ENCODE assay signal across 8 cellular contexts in genomic region chr2:207144191-207144795, GRCh38. TPM values are rescaled to one million over a fixed set of nuclear protein-coding genes. Genes with fewer than 3 reads are reported as not detected.
A peak's percentile ranks its signal among the peaks of the same experiment; 100 is the strongest.
DNase-seq lines count a peak whose midpoint lies in the region; ATAC-seq lines count a peak whose summit lies in the region.

No MANE protein-coding gene starts in this region.

- no peaks in the 10 kb centered on the region for H3K27me3 ChIP-seq in mononuclear cell (ENCODE audit: insufficient read depth, low read length)
- no peaks in the 10 kb centered on the region for H3K27me3 ChIP-seq in thymus (ENCODE audit: control insufficient read depth, insufficient read depth)

- peak overlapping the region; percentile 63 for H3K4me3 Mint-ChIP-seq in activated T-cell treated with anti-CD3 and anti-CD28 coated beads, Interleukin-2, amount 50 U/mL, for 4 hours

- H3K4me1 ChIP-seq in mononuclear cell (ENCODE audit: insufficient read depth, low read length), result peaks cover 56% of the 10 kb centered on the region
- peaks cover 30% of the 10 kb centered on the region for H3K4me1 ChIP-seq in thymus (ENCODE audit: control insufficient read depth, insufficient read depth, low read length)

- H3K9me3 ChIP-seq in mononuclear cell (ENCODE audit: low read depth, low read length) (no peaks in the 10 kb centered on the region), thymus (ENCODE audit: control insufficient read depth) (no peaks in the 10 kb centered on the region)

- peak overlapping the region; percentile 47 for H3K27ac ChIP-seq in adipose tissue (ENCODE audit: low read depth, low read length)
- peak overlapping the region; percentile 93 for H3K27ac ChIP-seq in thymus (ENCODE audit: low read depth)

- 79 to 81% (median 80%) methylated on average over 3 of the region's 3 CpGs for WGBS in adipose tissue, 3 donors
- 80% methylated on average over 3 of the region's 3 CpGs for WGBS in thymus

- peaks cover 7% of the 10 kb centered on the region for H3K36me3 Mint-ChIP-seq in activated T-cell treated with anti-CD3 and anti-CD28 coated beads, Interleukin-2, amount 50 U/mL, for 4 hours (ENCODE audit: insufficient read depth)

- no peaks in the 10 kb centered on the region for H3K9me3 Mint-ChIP-seq in activated T-cell treated with anti-CD3 and anti-CD28 coated beads, Interleukin-2, amount 50 U/mL, for 4 hours

- peaks cover 76% of the 10 kb centered on the region for H3K4me1 Mint-ChIP-seq in activated T-cell treated with anti-CD3 and anti-CD28 coated beads, Interleukin-2, amount 50 U/mL, for 4 hours (ENCODE audit: low read depth)

- ATAC-seq in activated T-cell treated with anti-CD3 and anti-CD28 coated beads, Interleukin-2, amount 50 U/mL, for 4 hours, result no peak
- ATAC-seq in HG03108 (IDR thresholded peaks at IDR 0.05; ENCODE audit: unreplicated experiment) (no peak), HG03159 (IDR thresholded peaks at IDR 0.05; ENCODE audit: unreplicated experiment) (no peak), HG03342 (IDR thresholded peaks at IDR 0.05; ENCODE audit: unreplicated experiment) (no peak)

- no peaks in the 10 kb centered on the region for H3K27me3 Mint-ChIP-seq in activated T-cell treated with anti-CD3 and anti-CD28 coated beads, Interleukin-2, amount 50 U/mL, for 4 hours (ENCODE audit: low read depth)

- H3K4me3 ChIP-seq in mononuclear cell (ENCODE audit: low read length) (peak overlapping the region; percentile 15), thymus (ENCODE audit: low read length) (no peak overlapping the region)

- H3K36me3 ChIP-seq in thymus (ENCODE audit: control insufficient read depth, insufficient read depth), result peaks cover 11% of the 10 kb centered on the region

- DNase-seq in activated T-cell treated with anti-CD3 and anti-CD28 coated beads, Interleukin-2, amount 50 U/mL, for 4 hours, result no peak
- no peak for DNase-seq in activated T-cell treated with anti-CD3 and anti-CD28 coated beads for 4 hours

RNA-seq across cellular contexts. Expression of gene KLF7, which starts 21.5 kb away (rescaled TPM):
- 10 to 100 TPM in 2 of 3 donors, 1 to 10 TPM in 1; 5.9 to 14.3 (median 13.4) TPM for total RNA-seq in activated T-cell treated with anti-CD3 and anti-CD28 coated beads, Interleukin-2, amount 50 U/mL, for 4 hours
- polyA plus RNA-seq in adipose tissue (10 to 100 TPM in 2 of 3 donors, 1 to 10 TPM in 1; 2.2 to 14.5 (median 11.1) TPM), thymus (11.0 TPM)
- total RNA-seq in mononuclear cell, result 81.5 TPM
